In the genomic region with DNA sequence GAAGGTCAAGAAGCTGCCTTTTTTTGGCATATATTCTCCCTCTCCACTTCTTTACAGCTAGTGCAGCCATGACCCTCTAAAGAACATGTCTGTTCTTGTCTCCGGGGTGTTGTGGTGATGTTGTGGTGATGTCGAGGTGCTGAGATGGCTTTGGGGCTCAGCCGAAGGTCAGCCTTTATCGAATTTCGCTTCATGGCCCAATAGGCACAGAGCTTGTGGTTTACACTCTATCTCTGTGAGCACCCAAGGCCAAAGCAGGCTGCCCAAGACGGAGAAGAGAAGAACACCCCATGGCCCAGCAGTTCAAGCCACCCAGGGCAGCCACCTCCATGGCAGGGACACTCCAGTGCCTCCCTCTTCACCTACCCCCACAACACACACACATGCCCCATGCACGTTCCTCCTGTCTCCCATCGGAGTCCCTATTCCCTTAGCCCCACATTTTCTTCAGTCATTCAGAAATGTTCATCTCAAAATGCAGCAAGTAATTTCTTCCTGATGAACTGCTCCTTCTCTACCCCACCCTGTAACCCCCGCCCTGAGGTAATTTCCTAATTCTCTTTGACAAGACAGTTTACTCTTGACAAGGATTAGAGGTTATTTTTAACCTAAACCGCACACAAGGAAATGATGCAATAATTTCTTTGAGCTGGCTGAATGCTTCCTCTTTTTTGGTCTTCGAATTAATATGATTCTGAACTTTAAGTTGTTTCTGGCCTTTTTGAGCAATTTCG, we compare ENCODE assay signal across 1 cellular context.
TF ChIP-seq lines count a peak whose summit lies in the region.

No MANE protein-coding gene starts in this region.

TF ChIP-seq in GM12878, 131 proteins besides CTCF, POLR2A, EP300 and RAD21 (continued from another document and continues in another):
- TF ChIP-seq, protein P1, sequence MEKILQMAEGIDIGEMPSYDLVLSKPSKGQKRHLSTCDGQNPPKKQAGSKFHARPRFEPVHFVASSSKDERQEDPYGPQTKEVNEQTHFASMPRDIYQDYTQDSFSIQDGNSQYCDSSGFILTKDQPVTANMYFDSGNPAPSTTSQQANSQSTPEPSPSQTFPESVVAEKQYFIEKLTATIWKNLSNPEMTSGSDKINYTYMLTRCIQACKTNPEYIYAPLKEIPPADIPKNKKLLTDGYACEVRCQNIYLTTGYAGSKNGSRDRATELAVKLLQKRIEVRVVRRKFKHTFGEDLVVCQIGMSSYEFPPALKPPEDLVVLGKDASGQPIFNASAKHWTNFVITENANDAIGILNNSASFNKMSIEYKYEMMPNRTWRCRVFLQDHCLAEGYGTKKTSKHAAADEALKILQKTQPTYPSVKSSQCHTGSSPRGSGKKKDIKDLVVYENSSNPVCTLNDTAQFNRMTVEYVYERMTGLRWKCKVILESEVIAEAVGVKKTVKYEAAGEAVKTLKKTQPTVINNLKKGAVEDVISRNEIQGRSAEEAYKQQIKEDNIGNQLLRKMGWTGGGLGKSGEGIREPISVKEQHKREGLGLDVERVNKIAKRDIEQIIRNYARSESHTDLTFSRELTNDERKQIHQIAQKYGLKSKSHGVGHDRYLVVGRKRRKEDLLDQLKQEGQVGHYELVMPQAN (conservative IDR thresholded peaks at IDR 0.05): no peak
- TF ChIP-seq NBN (IDR thresholded peaks at IDR 0.05) (peak; percentile 82; the same call in 1 of the 2 replicates), BCL11A (IDR thresholded peaks at IDR 0.05; ENCODE audit: low read depth, low read length) (peak; percentile 82), SIX5 (IDR thresholded peaks at IDR 0.05; ENCODE audit: low read depth, low read length, severe bottlenecking) (no peak), PAX5 (IDR thresholded peaks at IDR 0.05; ENCODE audit: borderline replicate concordance, low read depth, low read length) (peak; percentile 85), RBBP5 (conservative IDR thresholded peaks at IDR 0.05) (0 out of 2 replicates have a peak, but pooled peaks have one; percentile 21), EED (IDR thresholded peaks at IDR 0.05; ENCODE audit: low read depth) (peak; percentile 76), HDAC2 (IDR thresholded peaks at IDR 0.05) (no peak), CEBPB (IDR thresholded peaks at IDR 0.05; ENCODE audit: borderline replicate concordance in 1 of 2, low read depth in 2 of 2, low read length in 2 of 2) (peak; percentile 70 to 93; a peak in 3 of 4 replicates), POLR2AphosphoS5 (IDR thresholded peaks at IDR 0.05; ENCODE audit: low read length) (peak; percentile 54; the same call in 1 of the 2 replicates), SP1 (IDR thresholded peaks at IDR 0.05; ENCODE audit: low read depth, low read length) (peak; percentile 59), BACH1 (IDR thresholded peaks at IDR 0.05; ENCODE audit: borderline replicate concordance) (no peak), SUZ12 (IDR thresholded peaks at IDR 0.05; ENCODE audit: unreplicated experiment) (no peak), DPF2 (IDR thresholded peaks at IDR 0.05) (peak; percentile 81), MEF2B (IDR thresholded peaks at IDR 0.05; ENCODE audit: partially characterized antibody, poor library complexity, severe bottlenecking) (peak; percentile 80), ATF7 (IDR thresholded peaks at IDR 0.05; ENCODE audit: low read depth) (peak; percentile 96), MTA3 (IDR thresholded peaks at IDR 0.05; ENCODE audit: borderline replicate concordance, low read length) (peak; percentile 84; the same call in 1 of the 2 replicates), RUNX3 (IDR thresholded peaks at IDR 0.05; ENCODE audit: low read length) (peak; percentile 98), LARP7 (IDR thresholded peaks at IDR 0.05) (0 out of 2 replicates have a peak, but pooled peaks have one; percentile 30), MYC (IDR thresholded peaks at IDR 0.05; ENCODE audit: insufficient read depth, insufficient read length, insufficient replicate concordance, low read length, severe bottlenecking) (no peak), TBL1XR1 (IDR thresholded peaks at IDR 0.05; ENCODE audit: low read depth, low read length) (no peak; the same call in 1 of the 2 replicates), BHLHE40 (IDR thresholded peaks at IDR 0.05; ENCODE audit: borderline replicate concordance in 1 of 2, low read depth in 2 of 2, low read length in 1 of 2) (peak; percentile 44; a peak in 3 of 4 replicates), MYB (IDR thresholded peaks at IDR 0.05; ENCODE audit: borderline replicate concordance, low read depth, low read length) (no peak), ZBED1 (IDR thresholded peaks at IDR 0.05; ENCODE audit: borderline replicate concordance) (peak; percentile 71; the same call in 1 of the 2 replicates), BMI1 (IDR thresholded peaks at IDR 0.05; ENCODE audit: borderline replicate concordance) (peak; percentile 31; the same call in 1 of the 2 replicates), CREB1 (IDR thresholded peaks at IDR 0.05; ENCODE audit: low read depth) (peak; percentile 67), CHD2 (IDR thresholded peaks at IDR 0.05; ENCODE audit: borderline replicate concordance, low read depth, low read length) (no peak), HDGF (IDR thresholded peaks at IDR 0.05) (peak; percentile 83; the same call in 1 of the 2 replicates), SRF (IDR thresholded peaks at IDR 0.05; ENCODE audit: low read depth in 2 of 2, low read length in 2 of 2) (no peak)
- TF ChIP-seq, protein P2, sequence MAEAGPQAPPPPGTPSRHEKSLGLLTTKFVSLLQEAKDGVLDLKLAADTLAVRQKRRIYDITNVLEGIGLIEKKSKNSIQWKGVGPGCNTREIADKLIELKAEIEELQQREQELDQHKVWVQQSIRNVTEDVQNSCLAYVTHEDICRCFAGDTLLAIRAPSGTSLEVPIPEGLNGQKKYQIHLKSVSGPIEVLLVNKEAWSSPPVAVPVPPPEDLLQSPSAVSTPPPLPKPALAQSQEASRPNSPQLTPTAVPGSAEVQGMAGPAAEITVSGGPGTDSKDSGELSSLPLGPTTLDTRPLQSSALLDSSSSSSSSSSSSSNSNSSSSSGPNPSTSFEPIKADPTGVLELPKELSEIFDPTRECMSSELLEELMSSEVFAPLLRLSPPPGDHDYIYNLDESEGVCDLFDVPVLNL (IDR thresholded peaks at IDR 0.05; ENCODE audit: low read depth, low read length): no peak
- TF ChIP-seq, protein P3, sequence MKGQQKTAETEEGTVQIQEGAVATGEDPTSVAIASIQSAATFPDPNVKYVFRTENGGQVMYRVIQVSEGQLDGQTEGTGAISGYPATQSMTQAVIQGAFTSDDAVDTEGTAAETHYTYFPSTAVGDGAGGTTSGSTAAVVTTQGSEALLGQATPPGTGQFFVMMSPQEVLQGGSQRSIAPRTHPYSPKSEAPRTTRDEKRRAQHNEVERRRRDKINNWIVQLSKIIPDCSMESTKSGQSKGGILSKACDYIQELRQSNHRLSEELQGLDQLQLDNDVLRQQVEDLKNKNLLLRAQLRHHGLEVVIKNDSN (IDR thresholded peaks at IDR 0.05; ENCODE audit: borderline replicate concordance, extremely low read length, insufficient read depth, low read depth, low read length): no peak
- TF ChIP-seq, protein P4, sequence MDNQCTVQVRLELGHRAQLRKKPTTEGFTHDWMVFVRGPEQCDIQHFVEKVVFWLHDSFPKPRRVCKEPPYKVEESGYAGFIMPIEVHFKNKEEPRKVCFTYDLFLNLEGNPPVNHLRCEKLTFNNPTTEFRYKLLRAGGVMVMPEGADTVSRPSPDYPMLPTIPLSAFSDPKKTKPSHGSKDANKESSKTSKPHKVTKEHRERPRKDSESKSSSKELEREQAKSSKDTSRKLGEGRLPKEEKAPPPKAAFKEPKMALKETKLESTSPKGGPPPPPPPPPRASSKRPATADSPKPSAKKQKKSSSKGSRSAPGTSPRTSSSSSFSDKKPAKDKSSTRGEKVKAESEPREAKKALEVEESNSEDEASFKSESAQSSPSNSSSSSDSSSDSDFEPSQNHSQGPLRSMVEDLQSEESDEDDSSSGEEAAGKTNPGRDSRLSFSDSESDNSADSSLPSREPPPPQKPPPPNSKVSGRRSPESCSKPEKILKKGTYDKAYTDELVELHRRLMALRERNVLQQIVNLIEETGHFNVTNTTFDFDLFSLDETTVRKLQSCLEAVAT (IDR thresholded peaks at IDR 0.05): peak; percentile 76
- TF ChIP-seq, protein P5, sequence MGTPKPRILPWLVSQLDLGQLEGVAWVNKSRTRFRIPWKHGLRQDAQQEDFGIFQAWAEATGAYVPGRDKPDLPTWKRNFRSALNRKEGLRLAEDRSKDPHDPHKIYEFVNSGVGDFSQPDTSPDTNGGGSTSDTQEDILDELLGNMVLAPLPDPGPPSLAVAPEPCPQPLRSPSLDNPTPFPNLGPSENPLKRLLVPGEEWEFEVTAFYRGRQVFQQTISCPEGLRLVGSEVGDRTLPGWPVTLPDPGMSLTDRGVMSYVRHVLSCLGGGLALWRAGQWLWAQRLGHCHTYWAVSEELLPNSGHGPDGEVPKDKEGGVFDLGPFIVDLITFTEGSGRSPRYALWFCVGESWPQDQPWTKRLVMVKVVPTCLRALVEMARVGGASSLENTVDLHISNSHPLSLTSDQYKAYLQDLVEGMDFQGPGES (IDR thresholded peaks at IDR 0.05): no peak
- TF ChIP-seq, protein P6, sequence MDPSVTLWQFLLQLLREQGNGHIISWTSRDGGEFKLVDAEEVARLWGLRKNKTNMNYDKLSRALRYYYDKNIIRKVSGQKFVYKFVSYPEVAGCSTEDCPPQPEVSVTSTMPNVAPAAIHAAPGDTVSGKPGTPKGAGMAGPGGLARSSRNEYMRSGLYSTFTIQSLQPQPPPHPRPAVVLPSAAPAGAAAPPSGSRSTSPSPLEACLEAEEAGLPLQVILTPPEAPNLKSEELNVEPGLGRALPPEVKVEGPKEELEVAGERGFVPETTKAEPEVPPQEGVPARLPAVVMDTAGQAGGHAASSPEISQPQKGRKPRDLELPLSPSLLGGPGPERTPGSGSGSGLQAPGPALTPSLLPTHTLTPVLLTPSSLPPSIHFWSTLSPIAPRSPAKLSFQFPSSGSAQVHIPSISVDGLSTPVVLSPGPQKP (IDR thresholded peaks at IDR 0.05; ENCODE audit: low read depth, low read length): no peak
- TF ChIP-seq, protein P7, sequence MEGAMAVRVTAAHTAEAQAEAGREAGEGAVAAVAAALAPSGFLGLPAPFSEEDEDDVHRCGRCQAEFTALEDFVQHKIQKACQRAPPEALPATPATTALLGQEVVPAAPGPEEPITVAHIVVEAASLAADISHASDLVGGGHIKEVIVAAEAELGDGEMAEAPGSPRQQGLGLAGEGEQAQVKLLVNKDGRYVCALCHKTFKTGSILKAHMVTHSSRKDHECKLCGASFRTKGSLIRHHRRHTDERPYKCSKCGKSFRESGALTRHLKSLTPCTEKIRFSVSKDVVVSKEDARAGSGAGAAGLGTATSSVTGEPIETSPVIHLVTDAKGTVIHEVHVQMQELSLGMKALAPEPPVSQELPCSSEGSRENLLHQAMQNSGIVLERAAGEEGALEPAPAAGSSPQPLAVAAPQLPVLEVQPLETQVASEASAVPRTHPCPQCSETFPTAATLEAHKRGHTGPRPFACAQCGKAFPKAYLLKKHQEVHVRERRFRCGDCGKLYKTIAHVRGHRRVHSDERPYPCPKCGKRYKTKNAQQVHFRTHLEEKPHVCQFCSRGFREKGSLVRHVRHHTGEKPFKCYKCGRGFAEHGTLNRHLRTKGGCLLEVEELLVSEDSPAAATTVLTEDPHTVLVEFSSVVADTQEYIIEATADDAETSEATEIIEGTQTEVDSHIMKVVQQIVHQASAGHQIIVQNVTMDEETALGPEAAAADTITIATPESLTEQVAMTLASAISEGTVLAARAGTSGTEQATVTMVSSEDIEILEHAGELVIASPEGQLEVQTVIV (IDR thresholded peaks at IDR 0.05; ENCODE audit: borderline replicate concordance, partially characterized antibody): no peak
- TF ChIP-seq, protein P8, sequence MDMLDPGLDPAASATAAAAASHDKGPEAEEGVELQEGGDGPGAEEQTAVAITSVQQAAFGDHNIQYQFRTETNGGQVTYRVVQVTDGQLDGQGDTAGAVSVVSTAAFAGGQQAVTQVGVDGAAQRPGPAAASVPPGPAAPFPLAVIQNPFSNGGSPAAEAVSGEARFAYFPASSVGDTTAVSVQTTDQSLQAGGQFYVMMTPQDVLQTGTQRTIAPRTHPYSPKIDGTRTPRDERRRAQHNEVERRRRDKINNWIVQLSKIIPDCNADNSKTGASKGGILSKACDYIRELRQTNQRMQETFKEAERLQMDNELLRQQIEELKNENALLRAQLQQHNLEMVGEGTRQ (IDR thresholded peaks at IDR 0.05; ENCODE audit: borderline replicate concordance, low read depth, low read length): no peak
- TF ChIP-seq, protein P9, sequence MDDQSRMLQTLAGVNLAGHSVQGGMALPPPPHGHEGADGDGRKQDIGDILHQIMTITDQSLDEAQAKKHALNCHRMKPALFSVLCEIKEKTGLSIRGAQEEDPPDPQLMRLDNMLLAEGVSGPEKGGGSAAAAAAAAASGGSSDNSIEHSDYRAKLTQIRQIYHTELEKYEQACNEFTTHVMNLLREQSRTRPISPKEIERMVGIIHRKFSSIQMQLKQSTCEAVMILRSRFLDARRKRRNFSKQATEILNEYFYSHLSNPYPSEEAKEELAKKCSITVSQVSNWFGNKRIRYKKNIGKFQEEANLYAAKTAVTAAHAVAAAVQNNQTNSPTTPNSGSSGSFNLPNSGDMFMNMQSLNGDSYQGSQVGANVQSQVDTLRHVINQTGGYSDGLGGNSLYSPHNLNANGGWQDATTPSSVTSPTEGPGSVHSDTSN (IDR thresholded peaks at IDR 0.05; ENCODE audit: insufficient replicate concordance, low read depth, low read length): no peak
- TF ChIP-seq, protein P10, sequence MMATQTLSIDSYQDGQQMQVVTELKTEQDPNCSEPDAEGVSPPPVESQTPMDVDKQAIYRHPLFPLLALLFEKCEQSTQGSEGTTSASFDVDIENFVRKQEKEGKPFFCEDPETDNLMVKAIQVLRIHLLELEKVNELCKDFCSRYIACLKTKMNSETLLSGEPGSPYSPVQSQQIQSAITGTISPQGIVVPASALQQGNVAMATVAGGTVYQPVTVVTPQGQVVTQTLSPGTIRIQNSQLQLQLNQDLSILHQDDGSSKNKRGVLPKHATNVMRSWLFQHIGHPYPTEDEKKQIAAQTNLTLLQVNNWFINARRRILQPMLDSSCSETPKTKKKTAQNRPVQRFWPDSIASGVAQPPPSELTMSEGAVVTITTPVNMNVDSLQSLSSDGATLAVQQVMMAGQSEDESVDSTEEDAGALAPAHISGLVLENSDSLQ (IDR thresholded peaks at IDR 0.05): peak; percentile 42; the same call in 1 of the 2 replicates
